In the genomic region with DNA sequence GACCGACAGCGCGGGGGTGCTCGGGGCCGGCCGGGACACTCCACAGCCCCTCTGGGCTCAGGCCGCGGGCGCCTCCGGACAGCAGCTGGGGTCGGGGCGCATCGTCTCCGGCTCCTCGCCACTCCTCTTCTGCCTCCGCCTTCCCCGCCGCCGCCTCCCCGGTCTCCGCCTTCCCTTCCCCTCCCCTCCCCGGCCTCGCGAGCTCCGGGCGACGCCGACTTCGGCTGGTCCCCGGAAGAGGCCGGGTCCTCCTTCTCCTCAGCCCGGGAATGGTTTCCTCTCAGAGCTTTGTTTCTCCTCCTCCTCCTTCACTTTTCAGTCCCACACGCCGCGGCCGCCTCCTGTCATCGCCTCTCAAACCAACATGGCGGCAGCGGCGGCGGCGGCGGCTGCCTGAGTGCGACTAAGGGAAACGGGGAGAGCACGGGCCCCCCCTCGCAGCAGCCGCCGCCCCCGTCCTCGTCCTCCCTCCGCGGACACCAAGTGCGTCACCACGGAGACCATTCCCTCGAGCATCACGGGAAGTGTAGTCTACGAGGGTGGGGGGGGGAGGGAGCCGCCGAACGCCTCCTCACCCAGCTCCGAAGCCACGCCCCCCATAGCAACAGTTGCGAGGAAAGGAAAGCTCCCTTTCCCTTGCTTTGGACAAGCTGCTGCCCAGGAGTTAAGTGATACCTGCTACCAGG, we compare ENCODE assay signal across 8 cellular contexts. TPM values are rescaled to one million over a fixed set of nuclear protein-coding genes. Genes with fewer than 3 reads are reported as not detected.
DNase-seq lines count a peak whose midpoint lies in the region; ATAC-seq and TF ChIP-seq lines count a peak whose summit lies in the region.

A gene with protein sequence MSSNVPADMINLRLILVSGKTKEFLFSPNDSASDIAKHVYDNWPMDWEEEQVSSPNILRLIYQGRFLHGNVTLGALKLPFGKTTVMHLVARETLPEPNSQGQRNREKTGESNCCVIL (minus strand): TSS at position 405 of the 686 bp plus-strand sequence. CDS start 1,079 bp downstream, outside the sequence.

- no peak for TF ChIP-seq CTCF in GM20000 (IDR thresholded peaks at IDR 0.05; ENCODE audit: extremely low read depth, missing control alignments)
- no peak for TF ChIP-seq CTCF in lung (IDR thresholded peaks at IDR 0.05; ENCODE audit: control extremely low read depth, extremely low read depth)

- peak within 1 kb of the TSS; percentile 92 for H3K4me3 ChIP-seq in lung

- H3K27ac ChIP-seq in lung (ENCODE audit: low read depth in 1 of 2, low read length in 1 of 2): peak within 1 kb of the TSS; percentile 98 to 100

- no peaks in the 10 kb centered on the region for H3K36me3 ChIP-seq in lung (ENCODE audit: control insufficient read depth in 2 of 2, insufficient read depth in 2 of 2, low read length in 2 of 2)

- 1% methylated on average over 54 to 64 of the region's 64 CpGs for WGBS in lung, 2 donors

- H3K4me1 ChIP-seq in lung (ENCODE audit: control insufficient read depth in 2 of 2, insufficient read depth in 2 of 2, low read length in 2 of 2): peaks cover 0 to 3% of the 10 kb centered on the region in 2 donors

- H3K9me3 ChIP-seq in lung (ENCODE audit: control insufficient read depth in 2 of 2, insufficient read depth in 1 of 2, low read length in 1 of 2): no peaks in the 10 kb centered on the region

- DNase-seq in COLO668 (lab: John Stamatoyannopoulos, UW; ENCODE audit: unreplicated experiment): peak; percentile 100
- DNase-seq in GM20000 (ENCODE audit: low spot score): peak; percentile 97
- DNase-seq in HT-29 (ENCODE audit: low spot score): peak; percentile 100
- peak; percentile 92 for DNase-seq in NK-92 treated with Interleukin-12 subunit alpha and Interleukin-12 subunit beta, amount 100 ng/mL, for 24 hours (lab: John Stamatoyannopoulos, UW)
- peak; percentile 94 for DNase-seq in activated CD8-positive, alpha-beta memory T cell treated with anti-CD3 and anti-CD28 coated beads for 24 hours
- DNase-seq in effector CD4-positive, alpha-beta T cell: peak; percentile 90
- peak; percentile 97 for DNase-seq in lung (ENCODE audit: low spot score)
- DNase-seq in stimulated activated CD4-positive, alpha-beta T cell treated with anti-CD3 and anti-CD28 coated beads, TNF-alpha, amount 100 ng/mL, for 24 hours (ENCODE audit: low read depth in 3 of 3): peak; percentile 84 to 93 (median 85)

- H3K27me3 ChIP-seq in lung (ENCODE audit: control insufficient read depth, insufficient read depth): no peaks in the 10 kb centered on the region

- peak; percentile 91 for ATAC-seq in lung (ENCODE audit: insufficient read depth, low FRiP score)

RNA-seq across cellular contexts. Expression of the gene that starts here (rescaled TPM):
- total RNA-seq in HT-29 (2014; rRNA removed; shearing (Covaris generic)): 19.8 and 21.8 TPM in 2 replicates
- total RNA-seq in lung: 10 to 100 TPM; 42.4 to 58.2 TPM
- polyA plus RNA-seq in lung: 10 to 100 TPM; 19.6 to 24.9 TPM

Comparison
In these comparisons a context has a peak if more than half of its experiments do, and no peak if none do; other contexts are left out.
1. Peak in every context shown above with its lines: DNase-seq, ATAC-seq, H3K4me3 ChIP-seq and H3K27ac ChIP-seq.